16 cellular contexts compared by ENCODE assay signal in the genomic region with DNA sequence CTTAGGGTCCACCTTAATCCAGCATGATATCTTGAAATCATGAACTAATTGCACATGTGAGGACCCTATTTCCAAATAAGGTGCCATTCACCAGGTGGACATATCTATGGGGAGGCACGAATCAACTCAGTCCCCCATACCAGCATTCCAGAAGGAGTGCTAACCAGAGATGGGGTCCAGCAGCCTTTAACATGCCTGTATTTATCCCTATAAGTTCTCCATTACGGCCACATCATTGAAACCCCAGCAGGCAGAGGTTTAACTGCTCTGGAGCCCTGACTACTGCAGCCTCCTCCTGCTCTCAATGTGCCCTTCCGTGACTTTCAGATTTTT. TPM values are rescaled to one million over a fixed set of nuclear protein-coding genes. Genes with fewer than 3 reads are reported as not detected.
DNase-seq lines count a peak whose midpoint lies in the region; ATAC-seq and TF ChIP-seq lines count a peak whose summit lies in the region.
"Had no signal": no experiment of that assay in that cellular context is flagged by ENCODE, and none has a peak within 500 bp of the region (broad histone marks: within the 10 kb centered on the region; RNA-seq: fewer than 3 reads in every experiment).

No MANE protein-coding gene starts in this region.

- H3K27me3 Mint-ChIP-seq in T-helper 1 cell treated with Interleukin-12 subunit alpha and Interleukin-12 subunit beta and Interleukin-4 antibody, amounts not matched to agents 30 μg/mL and 1 μg/mL, for 36 hours (ENCODE audit: low read depth) = no peaks in the 10 kb centered on the region
- H3K27me3 Mint-ChIP-seq in IgD-negative memory B cell = peaks cover 2% of the 10 kb centered on the region
- H3K27me3 Mint-ChIP-seq in activated T-cell treated with anti-CD3 and anti-CD28 coated beads, Interleukin-2, amount 50 U/mL, for 4 hours (ENCODE audit: low read depth) = no peaks in the 10 kb centered on the region
- no peaks in the 10 kb centered on the region for H3K27me3 Mint-ChIP-seq in natural killer cell (ENCODE audit: low read depth in 2 of 2)
- H3K27me3 Mint-ChIP-seq: activated CD4-positive, alpha-beta T cell treated with anti-CD3 and anti-CD28 coated beads for 36 hours had no signal

- CTCF ChIA-PET in HEK293T (lab: Yijun Ruan, JAX) = no interaction called here

- peaks cover 8% of the 10 kb centered on the region for H3K4me1 Mint-ChIP-seq in T-helper 1 cell treated with Interleukin-12 subunit alpha and Interleukin-12 subunit beta and Interleukin-4 antibody, amounts not matched to agents 30 μg/mL and 1 μg/mL, for 36 hours (ENCODE audit: low read depth)
- H3K4me1 Mint-ChIP-seq in IgD-negative memory B cell (peaks cover 5 to 14% (median 8%) of the 10 kb centered on the region in 3 donors), natural killer cell (peaks cover 0 to 30% of the 10 kb centered on the region in 2 donors)
- H3K4me1 Mint-ChIP-seq in activated T-cell treated with anti-CD3 and anti-CD28 coated beads, Interleukin-2, amount 50 U/mL, for 4 hours (ENCODE audit: low read depth) = peaks cover 17% of the 10 kb centered on the region

- no peak for TF ChIP-seq CTCF in natural killer cell (IDR thresholded peaks at IDR 0.05)

- ATAC-seq in activated T-cell treated with anti-CD3 and anti-CD28 coated beads, Interleukin-2, amount 50 U/mL, for 4 hours = no peak
- ATAC-seq in natural killer cell = no peak
- ATAC-seq: activated CD4-positive, alpha-beta T cell treated with anti-CD3 and anti-CD28 coated beads for 36 hours; heart left ventricle had no signal

- DNase-seq in T-helper 1 cell (no peak), natural killer cell (peak; percentile 3), Kasumi-1 (lab: John Stamatoyannopoulos, UW) (no peak), HEK293T (ENCODE audit: extremely low spot score) (no peak), NCI-H128 (lab: John Stamatoyannopoulos, UW; ENCODE audit: unreplicated experiment) (no peak)
- DNase-seq in activated T-cell treated with anti-CD3 and anti-CD28 coated beads, Interleukin-2, amount 50 U/mL, for 4 hours = no peak
- DNase-seq: activated CD4-positive, alpha-beta T cell treated with anti-CD3 and anti-CD28 coated beads for 36 hours; anterior cingulate cortex; DMS 273 treated with DMSO at 0.1 percent for 48 hours; NCI-H1417; NCI-H2171 treated with DMSO at 0.1 percent for 48 hours; PC-9 had no signal

- intact Hi-C loops in natural killer cell (cut with micrococcal nuclease) = no loop called here

- peak overlapping the region; percentile 49 for H3K4me3 Mint-ChIP-seq in T-helper 1 cell treated with Interleukin-12 subunit alpha and Interleukin-12 subunit beta and Interleukin-4 antibody, amounts not matched to agents 30 μg/mL and 1 μg/mL, for 36 hours
- H3K4me3 Mint-ChIP-seq in IgD-negative memory B cell (peak overlapping the region in 2 of 4 donors; percentile 43 to 57), natural killer cell (peak overlapping the region; percentile 38)
- peak overlapping the region; percentile 9 for H3K4me3 Mint-ChIP-seq in activated T-cell treated with anti-CD3 and anti-CD28 coated beads, Interleukin-2, amount 50 U/mL, for 4 hours
- H3K4me3 Mint-ChIP-seq: activated CD4-positive, alpha-beta T cell treated with anti-CD3 and anti-CD28 coated beads for 36 hours had no signal

- POLR2A ChIA-PET in HEK293T (lab: Yijun Ruan, JAX) = no interaction called here

- no peaks in the 10 kb centered on the region for H3K36me3 Mint-ChIP-seq in T-helper 1 cell treated with Interleukin-12 subunit alpha and Interleukin-12 subunit beta and Interleukin-4 antibody, amounts not matched to agents 30 μg/mL and 1 μg/mL, for 36 hours (ENCODE audit: low read depth)
- H3K36me3 Mint-ChIP-seq in IgD-negative memory B cell = no peaks in the 10 kb centered on the region
- H3K36me3 Mint-ChIP-seq in activated T-cell treated with anti-CD3 and anti-CD28 coated beads, Interleukin-2, amount 50 U/mL, for 4 hours (ENCODE audit: insufficient read depth) = no peaks in the 10 kb centered on the region
- H3K36me3 Mint-ChIP-seq in natural killer cell = no peaks in the 10 kb centered on the region

- H3K27ac Mint-ChIP-seq in T-helper 1 cell treated with Interleukin-12 subunit alpha and Interleukin-12 subunit beta and Interleukin-4 antibody, amounts not matched to agents 30 μg/mL and 1 μg/mL, for 36 hours = no peak overlapping the region
- H3K27ac Mint-ChIP-seq in IgD-negative memory B cell (peak overlapping the region in 2 of 3 donors; percentile 54 to 64), natural killer cell (peak overlapping the region in 1 of 2 donors; percentile 11)
- H3K27ac Mint-ChIP-seq: activated CD4-positive, alpha-beta T cell treated with anti-CD3 and anti-CD28 coated beads for 36 hours; progenitor cell of endocrine pancreas had no signal

- H3K9me3 Mint-ChIP-seq in T-helper 1 cell treated with Interleukin-12 subunit alpha and Interleukin-12 subunit beta and Interleukin-4 antibody, amounts not matched to agents 30 μg/mL and 1 μg/mL, for 36 hours = no peaks in the 10 kb centered on the region
- no peaks in the 10 kb centered on the region for H3K9me3 Mint-ChIP-seq in IgD-negative memory B cell
- no peaks in the 10 kb centered on the region for H3K9me3 Mint-ChIP-seq in activated T-cell treated with anti-CD3 and anti-CD28 coated beads, Interleukin-2, amount 50 U/mL, for 4 hours
- no peaks in the 10 kb centered on the region for H3K9me3 Mint-ChIP-seq in natural killer cell

TF ChIP-seq in HEK293T, 16 proteins besides CTCF, POLR2A, EP300 and RAD21:
- no peak for TF ChIP-seq ELF4 (IDR thresholded peaks at IDR 0.05)
- no peak for TF ChIP-seq ZNF384 (IDR thresholded peaks at IDR 0.05)
- TF ChIP-seq SP1 (IDR thresholded peaks at IDR 0.05) = no peak
- no peak for TF ChIP-seq BHLHE40 (IDR thresholded peaks at IDR 0.05; ENCODE audit: borderline replicate concordance)
- no peak for TF ChIP-seq FOXA1 (IDR thresholded peaks at IDR 0.05)
- TF ChIP-seq SUZ12 (IDR thresholded peaks at IDR 0.05) = no peak
- no peak for TF ChIP-seq CTBP1 (IDR thresholded peaks at IDR 0.05; ENCODE audit: borderline replicate concordance)
- no peak for TF ChIP-seq FOXM1 (IDR thresholded peaks at IDR 0.05; ENCODE audit: borderline replicate concordance)
- TF ChIP-seq ARNT (IDR thresholded peaks at IDR 0.05) = no peak
- no peak for TF ChIP-seq HDGF (IDR thresholded peaks at IDR 0.05; ENCODE audit: borderline replicate concordance)
- no peak for TF ChIP-seq L3MBTL2 (conservative IDR thresholded peaks at IDR 0.05)
- TF ChIP-seq TARDBP (IDR thresholded peaks at IDR 0.05) = no peak
- TF ChIP-seq NFRKB (IDR thresholded peaks at IDR 0.05) = no peak
- TF ChIP-seq FOXK2 (IDR thresholded peaks at IDR 0.05) = no peak
- no peak for TF ChIP-seq PKNOX1 (IDR thresholded peaks at IDR 0.05)
- TF ChIP-seq LEF1 (IDR thresholded peaks at IDR 0.05; ENCODE audit: borderline replicate concordance) = no peak

RNA-seq across cellular contexts. Expression of gene ASMTL, which starts 3.2 kb away (rescaled TPM):
- 50.1 TPM for polyA plus RNA-seq in IgD-negative memory B cell
- total RNA-seq in activated T-cell treated with anti-CD3 and anti-CD28 coated beads, Interleukin-2, amount 50 U/mL, for 4 hours = 10 to 100 TPM; 33.0 to 53.2 (median 36.9) TPM
- total RNA-seq in natural killer cell = 10 to 100 TPM; 58.5 to 80.3 (median 66.1) TPM
